In genomic region chr21:31181089-31181757, GRCh38 we compare ENCODE assay signal across 11 cellular contexts.
DNase-seq lines count a peak whose midpoint lies in the region; ATAC-seq and TF ChIP-seq lines count a peak whose summit lies in the region.
"Had no signal": no experiment of that assay in that cellular context is flagged by ENCODE, and none has a peak within 500 bp of the region (broad histone marks: within the 10 kb centered on the region; RNA-seq: fewer than 3 reads in every experiment).

No MANE protein-coding gene starts in this region.

- H4K8ac ChIP-seq in H9 (replicated peaks; ENCODE audit: insufficient read length, low read depth, low read length): no peak overlapping the region

- H3K9me3 ChIP-seq in H9 (ENCODE audit: control insufficient read depth, low read depth, low read length) (no peaks in the 10 kb centered on the region), aorta (ENCODE audit: control insufficient read depth, low read length) (no peaks in the 10 kb centered on the region), Karpas-422 (ENCODE audit: low read length) (no peaks in the 10 kb centered on the region), heart right ventricle (no peaks in the 10 kb centered on the region)
- H3K9me3 ChIP-seq: neutrophil, testis had no signal

- H3K27me3 ChIP-seq in H9 (ENCODE audit: insufficient read depth, low read length) (no peaks in the 10 kb centered on the region), aorta (ENCODE audit: control insufficient read depth in 1 of 2, insufficient read depth in 2 of 2, low read length in 1 of 2) (no peaks in the 10 kb centered on the region), Karpas-422 (ENCODE audit: low read length) (no peaks in the 10 kb centered on the region), heart right ventricle (peaks cover 0 to 5% (median 0%) of the 10 kb centered on the region in 7 donors)
- H3K27me3 ChIP-seq: testis had no signal

- no peak overlapping the region for H3K4ac ChIP-seq in H9 (ENCODE audit: low read depth, low read length)

- H2AK5ac ChIP-seq in H9 (ENCODE audit: insufficient read length, low read length): no peak overlapping the region

- H3K27me3 Mint-ChIP-seq in H9 (ENCODE audit: low read depth): no peaks in the 10 kb centered on the region
- no peaks in the 10 kb centered on the region for H3K27me3 Mint-ChIP-seq in central memory CD8-positive, alpha-beta T cell

- no peaks in the 10 kb centered on the region for H3K9me3 Mint-ChIP-seq in H9
- no peaks in the 10 kb centered on the region for H3K9me3 Mint-ChIP-seq in central memory CD8-positive, alpha-beta T cell

- no peak overlapping the region for H3K23ac ChIP-seq in H9 (ENCODE audit: insufficient read length, low read depth, low read length)

- no peak overlapping the region for H3K56ac ChIP-seq in H9 (ENCODE audit: insufficient read length, low read depth, low read length)

- peak overlapping the region in 2 of 3 experiments; percentile 32 to 50; a peak in 1 of 7 replicates for H3K27ac Mint-ChIP-seq in H9
- H3K27ac Mint-ChIP-seq in central memory CD8-positive, alpha-beta T cell (ENCODE audit: low read depth): peak overlapping the region; percentile 58

- no peak overlapping the region for H3K18ac ChIP-seq in H9 (ENCODE audit: insufficient read length, low read depth, low read length)

- H2BK15ac ChIP-seq in H9 (ENCODE audit: low read depth, low read length): no peak overlapping the region

- H3K4me2 ChIP-seq in H9 (ENCODE audit: insufficient read depth, insufficient read length, low read length): no peak overlapping the region
- no peak overlapping the region for H3K4me2 ChIP-seq in Karpas-422 (ENCODE audit: low read depth, low read length, poor library complexity, severe bottlenecking)

- ATAC-seq in central memory CD8-positive, alpha-beta T cell (replicated peaks; ENCODE audit: extremely low read depth, poor library complexity, severe bottlenecking): peak; percentile 41
- ATAC-seq in aorta (ENCODE audit: low FRiP score) (no peak), heart right ventricle (no peak)

- H3K9ac ChIP-seq in H9 (ENCODE audit: extremely low read depth, insufficient read length, low read length) (no peak overlapping the region), Karpas-422 (ENCODE audit: low read length) (no peak overlapping the region)

- H2BK120ac ChIP-seq in H9 (ENCODE audit: low read depth, low read length, poor library complexity, severe bottlenecking): no peak overlapping the region

- H3K36me3 Mint-ChIP-seq in H9 (ENCODE audit: insufficient read depth in 1 of 3, low read depth in 3 of 3): peaks cover 0 to 10% (median 7%) of the 10 kb centered on the region in 3 experiments; a peak in 5 of 7 replicates
- peaks cover 5% of the 10 kb centered on the region for H3K36me3 Mint-ChIP-seq in central memory CD8-positive, alpha-beta T cell (ENCODE audit: insufficient read depth)

- no peaks in the 10 kb centered on the region for H4K20me1 ChIP-seq in H9 (ENCODE audit: control insufficient read depth, insufficient read depth, insufficient read length)
- H4K20me1 ChIP-seq in Karpas-422 (ENCODE audit: insufficient read depth, low read depth, low read length): no peaks in the 10 kb centered on the region

- no peak for DNase-seq in H9
- DNase-seq in activated CD8-positive, alpha-beta memory T cell treated with anti-CD3 and anti-CD28 coated beads, Interleukin-2, amount 50 U/mL, for 4 hours: peak; percentile 20
- no peak for DNase-seq in central memory CD8-positive, alpha-beta T cell (ENCODE audit: low spot score in 2 of 2)
- DNase-seq in aorta: no peak
- no peak for DNase-seq in Karpas-422
- no peak for DNase-seq in heart right ventricle
- DNase-seq: Right ventricle myocardium superior, T1000, testis had no signal

- H3K79me2 ChIP-seq in H9 (ENCODE audit: insufficient read depth, low read length): no peaks in the 10 kb centered on the region
- H3K79me2 ChIP-seq in Karpas-422 (ENCODE audit: low read length): no peaks in the 10 kb centered on the region

- H4K91ac ChIP-seq in H9 (ENCODE audit: insufficient read length, low read depth, low read length): no peak overlapping the region

- H2AFZ ChIP-seq in H9 (ENCODE audit: low read length): no peak overlapping the region
- no peak overlapping the region for H2AFZ ChIP-seq in Karpas-422 (ENCODE audit: low read length)

- no peaks in the 10 kb centered on the region for H3K23me2 ChIP-seq in H9 (ENCODE audit: insufficient read length, low read depth, low read length, poor library complexity, severe bottlenecking)

- 0 out of 4 replicates have a peak, but pooled peaks cover 0 to 7% of the 10 kb centered on the region in 2 experiments for H3K4me1 Mint-ChIP-seq in H9
- peaks cover 43% of the 10 kb centered on the region for H3K4me1 Mint-ChIP-seq in central memory CD8-positive, alpha-beta T cell

- no peak overlapping the region for H3T11ph ChIP-seq in H9 (ENCODE audit: low read length)

- H3K4me3 ChIP-seq in aorta (ENCODE audit: low read length in 2 of 2) (no peak overlapping the region), Karpas-422 (ENCODE audit: low read length) (no peak overlapping the region), heart right ventricle (no peak overlapping the region)
- H3K4me3 ChIP-seq: testis had no signal

- H2BK12ac ChIP-seq in H9 (ENCODE audit: insufficient read length, low read depth, low read length): no peak overlapping the region

- H3K4me1 ChIP-seq in H9 (ENCODE audit: insufficient read depth, low read length) (no peaks in the 10 kb centered on the region), aorta (ENCODE audit: control insufficient read depth in 1 of 2, insufficient read depth in 2 of 2, low read length in 2 of 2) (no peaks in the 10 kb centered on the region), Karpas-422 (ENCODE audit: low read length) (no peaks in the 10 kb centered on the region), heart right ventricle (peaks cover 0 to 9% (median 0%) of the 10 kb centered on the region in 9 donors)
- H3K4me1 ChIP-seq: testis had no signal

- H3K36me3 ChIP-seq in aorta (ENCODE audit: control insufficient read depth in 1 of 2, insufficient read depth in 2 of 2, low read length in 1 of 2): no peaks in the 10 kb centered on the region
- H3K36me3 ChIP-seq in Karpas-422 (ENCODE audit: insufficient read depth, low read length): no peaks in the 10 kb centered on the region
- no peaks in the 10 kb centered on the region for H3K36me3 ChIP-seq in heart right ventricle
- H3K36me3 ChIP-seq: neutrophil had no signal

- no peak overlapping the region for H2BK20ac ChIP-seq in H9 (ENCODE audit: low read depth, low read length, poor library complexity, severe bottlenecking)

- no peaks in the 10 kb centered on the region for H3K9me2 ChIP-seq in Karpas-422 (replicated peaks; ENCODE audit: insufficient read depth, low read length)

- H3K14ac ChIP-seq in H9 (ENCODE audit: insufficient read depth, low read length): no peak overlapping the region

- intact Hi-C loops in aorta (cut with DNase I): no loop called here
- intact Hi-C loops in heart right ventricle (cut with DNase I): loop anchor here in 9 of 10 donors (2.0 to 5.0 kb wide), 3 partner anchors 69 to 84 kb away; no protein-coding TSS in a partner anchor

- H3K79me1 ChIP-seq in H9 (ENCODE audit: insufficient read depth, low read depth, low read length, poor library complexity, severe bottlenecking): no peaks in the 10 kb centered on the region

- H3K4me3 Mint-ChIP-seq in H9: no peak overlapping the region
- H3K4me3 Mint-ChIP-seq in central memory CD8-positive, alpha-beta T cell: peak overlapping the region; percentile 18

- TF ChIP-seq CTCF in C4-2B (conservative IDR thresholded peaks at IDR 0.05): peak; percentile 0; the same call in 1 of the 2 replicates
- TF ChIP-seq CTCF in H9 (conservative IDR thresholded peaks at IDR 0.05): no peak
- no peak for TF ChIP-seq CTCF in heart right ventricle (IDR thresholded peaks at IDR 0.05)

- WGBS in H9 (ENCODE audit: extremely low coverage, insufficient read length, low lambda C conversion rate): no CpG with 5 or more reads among the region's 12 CpGs
- 84 to 91% methylated on average over 12 of the region's 12 CpGs for WGBS in aorta, 2 donors
- WGBS in heart right ventricle, 2 donors: 83 to 91% methylated on average over 12 of the region's 12 CpGs

- no peak overlapping the region for H2BK5ac ChIP-seq in H9 (ENCODE audit: insufficient read length, low read length)

- no peak overlapping the region for H4K5ac ChIP-seq in H9 (ENCODE audit: insufficient read length, low read depth, low read length)

- H3K27ac ChIP-seq in C4-2B (no peak overlapping the region), H9 (ENCODE audit: insufficient read length, low read depth, low read length) (no peak overlapping the region), aorta (ENCODE audit: low read depth in 1 of 2, low read length in 2 of 2) (no peak overlapping the region), Karpas-422 (ENCODE audit: low read length) (no peak overlapping the region), heart right ventricle (no peak overlapping the region)
- H3K27ac ChIP-seq: neutrophil, testis had no signal

Comparison
In these comparisons a context has a peak if more than half of its experiments do, and no peak if none do; other contexts are left out.
1. intact Hi-C loops: an anchor here in heart right ventricle (2.0 to 5.0 kb wide); none called in aorta.